2 cellular contexts compared by ENCODE assay signal in genomic region chrX:41025926-41026325, GRCh38.
TF ChIP-seq lines count a peak whose summit lies in the region.

No MANE protein-coding gene starts in this region.

TF ChIP-seq in liver, 16 proteins besides CTCF, POLR2A, EP300 and RAD21:
- TF ChIP-seq HNF4A (conservative IDR thresholded peaks at IDR 0.05) (no peak), REST (IDR thresholded peaks at IDR 0.05) (no peak), TAF1 (conservative IDR thresholded peaks at IDR 0.05) (no peak)

TF ChIP-seq in HepG2, 621 proteins besides CTCF, POLR2A, EP300 and RAD21:
- TF ChIP-seq ZBTB26 (CRISPR knock-in tag; IDR thresholded peaks at IDR 0.05; ENCODE audit: borderline replicate concordance) (no peak), PBX3 (CRISPR knock-in tag; IDR thresholded peaks at IDR 0.05; ENCODE audit: borderline replicate concordance) (no peak), MEIS2 (CRISPR knock-in tag; IDR thresholded peaks at IDR 0.05) (no peak), POLR2AphosphoS2 (IDR thresholded peaks at IDR 0.05; ENCODE audit: low read depth, low read length) (no peak), RFXAP (CRISPR knock-in tag; IDR thresholded peaks at IDR 0.05; ENCODE audit: borderline replicate concordance) (no peak), TIGD3 (CRISPR knock-in tag; IDR thresholded peaks at IDR 0.05; ENCODE audit: borderline replicate concordance) (no peak), REST (IDR thresholded peaks at IDR 0.05; ENCODE audit: borderline replicate concordance in 1 of 2, low read depth in 1 of 2, low read length in 2 of 2) (no peak), XRCC5 (optimal IDR thresholded peaks at IDR 0.05; ENCODE audit: low read length) (no peak), SP1 (IDR thresholded peaks at IDR 0.05) (no peak), SP1 (CRISPR knock-in tag; IDR thresholded peaks at IDR 0.05) (no peak), ZNF367 (CRISPR knock-in tag; IDR thresholded peaks at IDR 0.05; ENCODE audit: borderline replicate concordance) (no peak), JDP2 (CRISPR knock-in tag; IDR thresholded peaks at IDR 0.05; ENCODE audit: borderline replicate concordance) (no peak), ETS1 (CRISPR knock-in tag; IDR thresholded peaks at IDR 0.05) (no peak), CSRNP2 (CRISPR knock-in tag; conservative IDR thresholded peaks at IDR 0.05; ENCODE audit: low read depth) (no peak), ZNF318 (CRISPR knock-in tag; IDR thresholded peaks at IDR 0.05) (no peak), ZNF543 (CRISPR knock-in tag; IDR thresholded peaks at IDR 0.05) (no peak), ZNF12 (CRISPR knock-in tag; IDR thresholded peaks at IDR 0.05) (no peak), ZSCAN29 (CRISPR knock-in tag; conservative IDR thresholded peaks at IDR 0.05) (no peak), ZMAT5 (CRISPR knock-in tag; IDR thresholded peaks at IDR 0.05; ENCODE audit: borderline replicate concordance, low read depth) (no peak), AFF4 (CRISPR knock-in tag; IDR thresholded peaks at IDR 0.05) (no peak), ZXDC (CRISPR knock-in tag; IDR thresholded peaks at IDR 0.05) (no peak)
